ENCODE assay signal across 31 cellular contexts in the genomic region with DNA sequence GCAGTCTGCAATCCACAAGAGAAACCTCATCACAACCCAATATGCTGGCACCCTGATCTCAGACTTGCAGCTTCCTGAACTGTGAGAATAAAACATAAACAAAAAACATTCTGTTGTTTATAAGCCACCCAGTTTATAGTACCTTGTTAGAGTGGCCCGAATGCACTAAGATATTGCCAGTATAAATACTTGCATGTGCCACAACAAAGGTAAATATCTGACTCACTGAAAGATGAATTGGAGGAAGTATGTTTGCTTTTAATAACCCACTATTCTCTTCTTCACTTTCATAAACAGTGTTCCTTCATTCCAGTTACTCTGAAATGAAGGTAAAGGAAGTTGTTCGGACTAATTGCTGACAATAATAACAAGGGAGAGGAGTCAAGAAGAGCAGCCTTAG.
"Had no signal": no experiment of that assay in that cellular context is flagged by ENCODE, and none has a peak within 500 bp of the region (broad histone marks: within the 10 kb centered on the region; RNA-seq: fewer than 3 reads in every experiment).

No MANE protein-coding gene starts in this region.

- ATAC-seq: activated CD4-positive, alpha-beta T cell treated with anti-CD3 and anti-CD28 coated beads for 36 hours; activated T-cell treated with anti-CD3 and anti-CD28 coated beads, Interleukin-2, amount 50 U/mL, for 4 hours; effector memory CD8-positive, alpha-beta T cell; gastrocnemius medialis; left lung; naive thymus-derived CD4-positive, alpha-beta T cell; stimulated activated naive B cell treated with anti-CD40 and anti-IgM and Interleukin-4, amounts not matched to agents 10 μg/mL and 1 μg/mL and 100 μg/mL, for 72 hours had no signal

- H3K27me3 Mint-ChIP-seq: activated B cell treated with CpG ODN at 0.5 μM for 24 hours; activated CD4-positive, alpha-beta T cell treated with anti-CD3 and anti-CD28 coated beads for 36 hours; activated naive CD8-positive, alpha-beta T cell treated with anti-CD3 and anti-CD28 coated beads for 36 hours; central memory CD8-positive, alpha-beta T cell; effector memory CD8-positive, alpha-beta T cell; naive thymus-derived CD4-positive, alpha-beta T cell; stimulated activated naive B cell treated with anti-CD40 and anti-IgM and Interleukin-4, amounts not matched to agents 10 μg/mL and 1 μg/mL and 100 μg/mL, for 72 hours had no signal

- H3K4me1 Mint-ChIP-seq: activated B cell treated with CpG ODN at 0.5 μM for 24 hours; activated CD4-positive, alpha-beta T cell treated with anti-CD3 and anti-CD28 coated beads for 36 hours; activated naive CD8-positive, alpha-beta T cell treated with anti-CD3 and anti-CD28 coated beads for 36 hours; central memory CD8-positive, alpha-beta T cell; naive thymus-derived CD4-positive, alpha-beta T cell; stimulated activated naive B cell treated with anti-CD40 and anti-IgM and Interleukin-4, amounts not matched to agents 10 μg/mL and 1 μg/mL and 100 μg/mL, for 72 hours had no signal

- H3K36me3 Mint-ChIP-seq: activated naive CD8-positive, alpha-beta T cell treated with anti-CD3 and anti-CD28 coated beads for 36 hours; stimulated activated naive B cell treated with anti-CD40 and anti-IgM and Interleukin-4, amounts not matched to agents 10 μg/mL and 1 μg/mL and 100 μg/mL, for 72 hours had no signal

- H3K4me2 ChIP-seq: smooth muscle cell had no signal

- DNase-seq: activated B cell treated with CpG ODN at 0.5 μM for 24 hours; activated CD4-positive, alpha-beta T cell treated with anti-CD3 and anti-CD28 coated beads for 36 hours; activated CD4-positive, alpha-beta T cell treated with anti-CD3 and anti-CD28 coated beads, Interleukin-2, amount 50 U/mL, for 4 hours; activated CD8-positive, alpha-beta memory T cell treated with anti-CD3 and anti-CD28 coated beads for 24 hours; activated CD8-positive, alpha-beta memory T cell treated with anti-CD3 and anti-CD28 coated beads, Interleukin-2, amount 50 U/mL, for 4 hours; activated naive CD4-positive, alpha-beta T cell; activated naive CD8-positive, alpha-beta T cell treated with anti-CD3 and anti-CD28 coated beads for 36 hours; activated T-cell treated with anti-CD3 and anti-CD28 coated beads, Interleukin-2, amount 50 U/mL, for 4 hours; amniotic stem cell; colonic mucosa; dorsolateral prefrontal cortex; effector memory CD8-positive, alpha-beta T cell; esophagus squamous epithelium; gastrocnemius medialis; hippocampal formation; kidney glomerular epithelial cell; left lung; naive thymus-derived CD4-positive, alpha-beta T cell; retina; sigmoid colon; stimulated activated CD4-positive, alpha-beta T cell treated with anti-CD3 and anti-CD28 coated beads, Interleukin-15, amount 100 ng/mL, for 24 hours; stimulated activated CD4-positive, alpha-beta T cell treated with anti-CD3 and anti-CD28 coated beads, Interleukin-2, amount 100 ng/mL, for 48 hours; stimulated activated CD8-positive, alpha-beta memory T cell treated with anti-CD3 and anti-CD28 coated beads, Interleukin-4, amount 100 ng/mL, for 48 hours; stimulated activated naive B cell treated with anti-CD40 and anti-IgM and Interleukin-4, amounts not matched to agents 10 μg/mL and 1 μg/mL and 100 μg/mL, for 72 hours; transverse colon had no signal

- H3K4me3 Mint-ChIP-seq: activated B cell treated with CpG ODN at 0.5 μM for 24 hours; activated CD4-positive, alpha-beta T cell treated with anti-CD3 and anti-CD28 coated beads for 36 hours; activated naive CD8-positive, alpha-beta T cell treated with anti-CD3 and anti-CD28 coated beads for 36 hours; activated T-cell treated with anti-CD3 and anti-CD28 coated beads, Interleukin-2, amount 50 U/mL, for 4 hours; central memory CD8-positive, alpha-beta T cell; effector memory CD8-positive, alpha-beta T cell; naive thymus-derived CD4-positive, alpha-beta T cell; stimulated activated naive B cell treated with anti-CD40 and anti-IgM and Interleukin-4, amounts not matched to agents 10 μg/mL and 1 μg/mL and 100 μg/mL, for 72 hours had no signal

- H3K27ac ChIP-seq: breast epithelium, colonic mucosa, dorsolateral prefrontal cortex, esophagus squamous epithelium, gastrocnemius medialis, left lung, sigmoid colon, transverse colon, vagina had no signal

- H3K9me3 ChIP-seq: breast epithelium, colonic mucosa, esophagus squamous epithelium, gastrocnemius medialis, left lung, sigmoid colon, transverse colon, vagina had no signal

- H3K27me3 ChIP-seq: breast epithelium, colonic mucosa, dorsolateral prefrontal cortex, esophagus squamous epithelium, gastrocnemius medialis, left lung, sigmoid colon, transverse colon, vagina had no signal

- H3K9me3 Mint-ChIP-seq: activated T-cell treated with anti-CD3 and anti-CD28 coated beads, Interleukin-2, amount 50 U/mL, for 4 hours had no signal

- H3K4me3 ChIP-seq: breast epithelium, colonic mucosa, dorsolateral prefrontal cortex, esophagus squamous epithelium, gastrocnemius medialis, left lung, lung, sigmoid colon, smooth muscle cell, transverse colon, vagina had no signal

- H3K36me3 ChIP-seq: breast epithelium, colonic mucosa, esophagus squamous epithelium, gastrocnemius medialis, left lung, sigmoid colon, transverse colon, vagina had no signal

- H3K4me1 ChIP-seq: breast epithelium, colonic mucosa, esophagus squamous epithelium, gastrocnemius medialis, left lung, sigmoid colon, transverse colon, vagina had no signal

- H3K27ac Mint-ChIP-seq: activated B cell treated with CpG ODN at 0.5 μM for 24 hours; activated CD4-positive, alpha-beta T cell treated with anti-CD3 and anti-CD28 coated beads for 36 hours; activated naive CD8-positive, alpha-beta T cell treated with anti-CD3 and anti-CD28 coated beads for 36 hours; activated T-helper 2 cell treated with anti-CD3 and anti-CD28 coated beads, Interferon-gamma antibody, Interleukin-2, Interleukin-4, amounts not matched to agents 10 μg/mL and 5 μg/mL and 100 μg/mL, durations not matched to agents 14 hours and 24 hours and 36 hours; effector memory CD8-positive, alpha-beta T cell; naive thymus-derived CD4-positive, alpha-beta T cell; stimulated activated naive B cell treated with anti-CD40 and anti-IgM and Interleukin-4, amounts not matched to agents 10 μg/mL and 1 μg/mL and 100 μg/mL, for 72 hours had no signal
